Comparison of ENCODE assay signal across 8 cellular contexts in genomic region chr1:172742599-172743500, GRCh38.
DNase-seq lines count a peak whose midpoint lies in the region; ATAC-seq, FAIRE-seq and TF ChIP-seq lines count a peak whose summit lies in the region.

No MANE protein-coding gene starts in this region.

- no peaks in the 10 kb centered on the region for H4K20me1 ChIP-seq in neural cell (ENCODE audit: insufficient read depth)

- H3F3A ChIP-seq in neural cell (ENCODE audit: insufficient read depth, low read length, poor library complexity, severe bottlenecking): no peaks in the 10 kb centered on the region

- H3K9ac ChIP-seq in neural cell (ENCODE audit: low read length): no peak overlapping the region

- no peaks in the 10 kb centered on the region for H3K9me2 ChIP-seq in neural cell (ENCODE audit: insufficient read depth, low read length)

- no peak for ATAC-seq in GM21381 (IDR thresholded peaks at IDR 0.05; ENCODE audit: unreplicated experiment)
- ATAC-seq in GM21515 (IDR thresholded peaks at IDR 0.05; ENCODE audit: unreplicated experiment): no peak
- ATAC-seq in GM18520 (IDR thresholded peaks at IDR 0.05; ENCODE audit: unreplicated experiment): no peak

- no peak overlapping the region for H2AFZ ChIP-seq in neural cell (ENCODE audit: low read depth, low read length)

- DNase-seq in GM12892 (ENCODE audit: insufficient read length) (no peak), NCI-H69 (lab: John Stamatoyannopoulos, UW) (peak; percentile 50), dermis blood vessel endothelial cell (peak; percentile 66)

- H3K79me2 ChIP-seq in neural cell (replicated peaks; ENCODE audit: insufficient read depth, low read length): no peaks in the 10 kb centered on the region

- TF ChIP-seq RAD21 in neural cell (conservative IDR thresholded peaks at IDR 0.05): peak; percentile 86

- H3K36me3 ChIP-seq in neural cell (ENCODE audit: insufficient read depth, low read length): no peaks in the 10 kb centered on the region

- TF ChIP-seq CTCF in C4-2B (conservative IDR thresholded peaks at IDR 0.05): peak; percentile 94
- TF ChIP-seq CTCF in neural cell (IDR thresholded peaks at IDR 0.05; ENCODE audit: poor library complexity, severe bottlenecking): peak; percentile 86

- no peak for TF ChIP-seq EP300 in neural cell (conservative IDR thresholded peaks at IDR 0.05; ENCODE audit: poor library complexity, severe bottlenecking)

- H3K9me3 ChIP-seq in neural cell (ENCODE audit: low read length): no peaks in the 10 kb centered on the region

- no peak overlapping the region for H3K4me2 ChIP-seq in neural cell (ENCODE audit: low read length)

- H3K4me3 ChIP-seq in neural cell (ENCODE audit: low read length): no peak overlapping the region

- peak; percentile 62 for FAIRE-seq in GM12892 (lab: Jason Lieb, UNC)

- TF ChIP-seq POLR2A in GM12892 (IDR thresholded peaks at IDR 0.05; ENCODE audit: low read depth, low read length): no peak

- H3K27ac ChIP-seq in C4-2B (no peak overlapping the region), neural cell (ENCODE audit: low read length) (no peak overlapping the region)

- no peaks in the 10 kb centered on the region for H3K27me3 ChIP-seq in neural cell (ENCODE audit: insufficient read depth, low read depth, low read length)

TF ChIP-seq in neural cell, 6 proteins besides CTCF, POLR2A, EP300 and RAD21:
- TF ChIP-seq SMC3 (conservative IDR thresholded peaks at IDR 0.05; ENCODE audit: poor library complexity) (peak; percentile 79), POLR2AphosphoS5 (IDR thresholded peaks at IDR 0.05) (no peak)
